ENCODE assay signal across 16 cellular contexts in genomic region chr1:94323311-94324167, GRCh38.
A peak's percentile ranks its signal among the peaks of the same experiment; 100 is the strongest.
DNase-seq lines count a peak whose midpoint lies in the region; ATAC-seq and TF ChIP-seq lines count a peak whose summit lies in the region.
"Had no signal": no experiment of that assay in that cellular context is flagged by ENCODE, and none has a peak within 500 bp of the region (broad histone marks: within the 10 kb centered on the region; RNA-seq: fewer than 3 reads in every experiment).

No MANE protein-coding gene starts in this region.

- no peak for ATAC-seq in lower lobe of right lung
- ATAC-seq: activated T-cell treated with anti-CD3 and anti-CD28 coated beads, Interleukin-2, amount 50 U/mL, for 4 hours; right lobe of liver had no signal

- WGBS in suprapubic skin = 72% methylated on average over 7 of the region's 7 CpGs

- intact Hi-C loops in ascending aorta (cut with DNase I) = loop anchor here (2.0 kb wide), 1 partner anchor 87 kb away; the partner anchor contains the start of gene ARHGAP29
- intact Hi-C loops in lower lobe of right lung (cut with DNase I) = no loop called here

- H3K27me3 ChIP-seq in ascending aorta = no peaks in the 10 kb centered on the region
- H3K27me3 ChIP-seq in lower lobe of right lung (ENCODE audit: low read depth) = no peaks in the 10 kb centered on the region
- no peaks in the 10 kb centered on the region for H3K27me3 ChIP-seq in suprapubic skin
- H3K27me3 ChIP-seq: BLaER1 treated with 17β-estradiol and CSF1 and Interleukin-3, amounts not matched to agents 10 nM and 100 nM; right lobe of liver had no signal

- peaks cover 94% of the 10 kb centered on the region for H3K4me1 Mint-ChIP-seq in HFFc6 (ENCODE audit: low read depth)

- H3K9me3 Mint-ChIP-seq in HFFc6 = no peaks in the 10 kb centered on the region
- H3K9me3 Mint-ChIP-seq: activated naive CD8-positive, alpha-beta T cell treated with anti-CD3 and anti-CD28 coated beads for 36 hours; activated T-cell treated with anti-CD3 and anti-CD28 coated beads, Interleukin-2, amount 50 U/mL, for 4 hours; nephron progenitor cell had no signal

- no peaks in the 10 kb centered on the region; the same call in 1 of the 2 replicates for H3K36me3 Mint-ChIP-seq in HFFc6 (ENCODE audit: low read depth)
- H3K36me3 Mint-ChIP-seq: activated naive CD8-positive, alpha-beta T cell treated with anti-CD3 and anti-CD28 coated beads for 36 hours had no signal

- H3K36me3 ChIP-seq in ascending aorta (no peaks in the 10 kb centered on the region), lower lobe of right lung (no peaks in the 10 kb centered on the region), suprapubic skin (no peaks in the 10 kb centered on the region)
- H3K36me3 ChIP-seq: BLaER1 treated with 17β-estradiol and CSF1 and Interleukin-3, amounts not matched to agents 10 nM and 100 nM; right lobe of liver had no signal

- H3K4me1 ChIP-seq in ascending aorta = peaks cover 9 to 39% of the 10 kb centered on the region in 2 donors
- H3K4me1 ChIP-seq in lower lobe of right lung = peaks cover 30% of the 10 kb centered on the region
- H3K4me1 ChIP-seq in suprapubic skin = peaks cover 40% of the 10 kb centered on the region
- H3K4me1 ChIP-seq: BLaER1 treated with 17β-estradiol and CSF1 and Interleukin-3, amounts not matched to agents 10 nM and 100 nM had no signal

- no peak for TF ChIP-seq POLR2A in suprapubic skin (IDR thresholded peaks at IDR 0.05)

- TF ChIP-seq CTCF in HFFc6 (IDR thresholded peaks at IDR 0.05) (no peak), ascending aorta (IDR thresholded peaks at IDR 0.05) (no peak), lower lobe of right lung (IDR thresholded peaks at IDR 0.05) (no peak), suprapubic skin (IDR thresholded peaks at IDR 0.05) (no peak)

- no peaks in the 10 kb centered on the region for H3K9me3 ChIP-seq in ascending aorta
- no peaks in the 10 kb centered on the region for H3K9me3 ChIP-seq in lower lobe of right lung
- H3K9me3 ChIP-seq in suprapubic skin = no peaks in the 10 kb centered on the region
- H3K9me3 ChIP-seq: BLaER1 treated with 17β-estradiol and CSF1 and Interleukin-3, amounts not matched to agents 10 nM and 100 nM; right lobe of liver had no signal

- H3K27me3 Mint-ChIP-seq in HFFc6 (ENCODE audit: insufficient read depth) = no peaks in the 10 kb centered on the region; the same call in 1 of the 2 replicates

- peak overlapping the region; percentile 93 for H3K27ac Mint-ChIP-seq in HFFc6
- H3K27ac Mint-ChIP-seq: activated naive CD8-positive, alpha-beta T cell treated with anti-CD3 and anti-CD28 coated beads for 36 hours; nephron progenitor cell had no signal

- peak overlapping the region; percentile 83 to 90 for H3K27ac ChIP-seq in ascending aorta
- peak overlapping the region; percentile 47 for H3K27ac ChIP-seq in lower lobe of right lung
- H3K27ac ChIP-seq in suprapubic skin = peak overlapping the region; percentile 36
- H3K27ac ChIP-seq: BLaER1 treated with 17β-estradiol and CSF1 and Interleukin-3, amounts not matched to agents 10 nM and 100 nM; right lobe of liver had no signal

- TF ChIP-seq EP300 in suprapubic skin (IDR thresholded peaks at IDR 0.05) = no peak

- H3K4me3 Mint-ChIP-seq in HFFc6 = peak overlapping the region; percentile 73
- H3K4me3 Mint-ChIP-seq: activated naive CD8-positive, alpha-beta T cell treated with anti-CD3 and anti-CD28 coated beads for 36 hours; activated T-cell treated with anti-CD3 and anti-CD28 coated beads, Interleukin-2, amount 50 U/mL, for 4 hours; nephron progenitor cell had no signal

- H3K4me3 ChIP-seq in ascending aorta = no peak overlapping the region
- no peak overlapping the region for H3K4me3 ChIP-seq in lower lobe of right lung
- no peak overlapping the region for H3K4me3 ChIP-seq in suprapubic skin
- H3K4me3 ChIP-seq: BLaER1 treated with 17β-estradiol and CSF1 and Interleukin-3, amounts not matched to agents 10 nM and 100 nM; right lobe of liver had no signal

- DNase-seq in HFFc6 (no peak), ascending aorta (ENCODE audit: low spot score in 2 of 2) (no peak), lower lobe of right lung (no peak), suprapubic skin (ENCODE audit: low spot score in 2 of 2) (no peak), iPS-NIHi11 (ENCODE audit: low spot score) (no peak)
- DNase-seq in stimulated activated CD4-positive, alpha-beta T cell treated with anti-CD3 and anti-CD28 coated beads, Interleukin-12 subunit alpha, Interleukin-12 subunit beta, amount 100 ng/mL, for 4 hours = no peak
- DNase-seq in activated CD4-positive, alpha-beta T cell treated with anti-CD3 and anti-CD28 coated beads for 4 hours = no peak
- DNase-seq: activated CD4-positive, alpha-beta T cell treated with anti-CD3 and anti-CD28 coated beads, Interleukin-2, amount 50 U/mL, for 48 hours; activated naive CD8-positive, alpha-beta T cell treated with anti-CD3 and anti-CD28 coated beads for 36 hours; activated T-cell treated with anti-CD3 and anti-CD28 coated beads, Interleukin-2, amount 50 U/mL, for 4 hours; DMS53; NCI-H1930; NCI-H524 treated with DMSO at 0.1 percent for 48 hours; nephron progenitor cell; right lobe of liver had no signal

Comparison
In these comparisons a context has a peak if more than half of its experiments do, and no peak if none do; other contexts are left out.
1. H3K27ac ChIP-seq: peak in every context shown above with its lines; median percentile 86 in ascending aorta; 47 in lower lobe of right lung; 36 in suprapubic skin.